Comparison of ENCODE assay signal across 27 cellular contexts in the genomic region with DNA sequence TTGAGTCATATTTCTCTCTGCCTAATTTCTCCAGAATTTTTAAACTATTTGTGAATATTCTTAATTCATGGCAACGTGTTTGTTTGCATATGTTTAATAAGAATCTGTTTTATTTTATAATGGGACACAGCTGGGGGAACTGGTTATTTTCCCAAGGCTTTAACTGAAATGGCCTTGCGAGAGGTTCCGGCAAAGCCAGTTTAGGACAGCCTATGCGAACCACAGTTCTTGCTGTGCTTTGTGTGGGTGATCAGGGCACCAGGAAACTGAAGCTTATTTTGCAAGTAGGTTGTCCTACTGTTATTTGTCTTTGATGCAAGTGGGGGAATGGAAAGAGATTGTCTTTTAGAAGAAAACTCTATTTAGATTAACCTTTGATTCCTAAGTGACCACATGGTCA.
"Had no signal": no experiment of that assay in that cellular context is flagged by ENCODE, and none has a peak within 500 bp of the region (broad histone marks: within the 10 kb centered on the region; RNA-seq: fewer than 3 reads in every experiment).

No MANE protein-coding gene starts in this region.

- H3K27ac ChIP-seq: cardiac muscle cell, neural progenitor cell, tibial artery had no signal

- H3K27ac Mint-ChIP-seq: activated naive CD8-positive, alpha-beta T cell; neural progenitor cell; T-helper 2 cell treated with Interferon-gamma antibody and Interleukin-4, amounts not matched to agents 5 μg/mL and 100 μg/mL, for 36 hours had no signal

- DNase-seq: activated CD4-positive, alpha-beta T cell treated with anti-CD3 and anti-CD28 coated beads for 36 hours; activated CD4-positive, alpha-beta T cell treated with anti-CD3 and anti-CD28 coated beads, Interleukin-2, amount 50 U/mL, for 48 hours; activated CD4-positive, CD25-positive, alpha-beta regulatory T cell; activated CD8-positive, alpha-beta memory T cell treated with anti-CD3 and anti-CD28 coated beads for 24 hours; activated effector memory CD4-positive, alpha-beta T cell treated with Interleukin-2 at 50 U/mL for 16 hours; activated naive CD4-positive, alpha-beta T cell treated with Interleukin-2 at 50 U/mL for 16 hours; anterior cingulate cortex; cortex of kidney; foreskin fibroblast; hippocampal formation; kidney; left colon; mammary epithelial cell; midbrain; natural killer cell; occipital lobe; right cardiac atrium; stimulated activated CD4-positive, alpha-beta T cell treated with anti-CD3 and anti-CD28 coated beads, Interleukin-15, amount 100 ng/mL, for 24 hours; stimulated activated CD4-positive, alpha-beta T cell treated with anti-CD3 and anti-CD28 coated beads, Interleukin-2, amount 100 ng/mL, for 24 hours; T-helper 1 cell; tibial artery had no signal

- H3K27me3 Mint-ChIP-seq: activated CD4-positive, alpha-beta T cell treated with anti-CD3 and anti-CD28 coated beads for 36 hours; activated naive CD8-positive, alpha-beta T cell; stimulated activated naive CD8-positive, alpha-beta T cell treated with anti-CD3 and anti-CD28 coated beads, Interleukin-15, Interleukin-2, amounts not matched to agents 100 ng/mL and 50 ng/mL, for 24 hours had no signal

- H3K4me3 ChIP-seq: cardiac muscle cell, neural progenitor cell, tibial artery had no signal

- H3K4me3 Mint-ChIP-seq: activated CD4-positive, alpha-beta T cell treated with anti-CD3 and anti-CD28 coated beads for 36 hours; activated naive CD8-positive, alpha-beta T cell; natural killer cell; neural progenitor cell; stimulated activated naive CD8-positive, alpha-beta T cell treated with anti-CD3 and anti-CD28 coated beads, Interleukin-15, Interleukin-2, amounts not matched to agents 100 ng/mL and 50 ng/mL, for 24 hours; T-helper 2 cell treated with Interferon-gamma antibody and Interleukin-4, amounts not matched to agents 5 μg/mL and 100 μg/mL, for 36 hours had no signal

- FAIRE-seq: kidney had no signal

- H3K4me1 ChIP-seq: neural progenitor cell, tibial artery had no signal

- H3K9me3 ChIP-seq: tibial artery had no signal

- H3K36me3 ChIP-seq: cardiac muscle cell, neural progenitor cell had no signal

- H3K9me3 Mint-ChIP-seq: natural killer cell had no signal

- H3K27me3 ChIP-seq: cardiac muscle cell, neural progenitor cell, tibial artery had no signal

- H3K4me1 Mint-ChIP-seq: neural progenitor cell had no signal

- ATAC-seq: activated CD4-positive, alpha-beta T cell treated with anti-CD3 and anti-CD28 coated beads for 36 hours; esophagus mucosa; left colon; natural killer cell; right cardiac atrium had no signal
